17 cellular contexts compared by ENCODE assay signal in the genomic region with DNA sequence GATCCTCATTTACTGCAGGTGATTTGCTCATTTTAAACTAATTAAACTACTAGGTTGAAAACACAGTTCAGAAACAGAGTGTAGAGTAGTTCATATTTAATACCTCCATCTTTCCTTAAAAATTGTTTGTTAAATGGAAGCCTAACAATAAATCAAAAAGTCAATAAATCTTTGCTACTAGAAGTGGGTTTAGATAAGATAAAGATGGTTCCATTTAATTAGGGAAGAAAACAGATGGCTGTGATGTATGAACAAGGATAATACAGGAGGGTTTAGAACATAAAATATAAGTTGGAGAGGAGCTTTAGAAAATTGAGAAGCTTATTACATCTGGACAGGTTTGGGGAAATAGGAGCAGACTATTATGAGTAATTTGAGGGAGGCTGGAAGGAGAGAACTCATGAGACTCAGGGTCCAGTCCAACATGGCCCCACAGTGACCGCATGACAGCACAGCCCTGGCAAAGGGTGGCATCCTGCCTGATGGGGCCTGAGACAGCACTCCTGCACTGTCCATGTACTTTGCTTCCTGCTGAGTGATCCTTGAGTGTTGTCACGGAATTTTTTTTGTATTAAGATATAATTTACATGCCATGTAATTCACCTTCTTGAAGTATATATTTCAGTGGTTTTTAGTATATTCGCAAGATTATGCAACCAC. TPM values are rescaled to one million over a fixed set of nuclear protein-coding genes. Genes with fewer than 3 reads are reported as not detected.
DNase-seq lines count a peak whose midpoint lies in the region; ATAC-seq and TF ChIP-seq lines count a peak whose summit lies in the region.
"Had no signal": no experiment of that assay in that cellular context is flagged by ENCODE, and none has a peak within 500 bp of the region (broad histone marks: within the 10 kb centered on the region; RNA-seq: fewer than 3 reads in every experiment).

No MANE protein-coding gene starts in this region.

- H3K36me3 Mint-ChIP-seq in naive thymus-derived CD8-positive, alpha-beta T cell, result no peaks in the 10 kb centered on the region
- H3K36me3 Mint-ChIP-seq: CD4-positive, alpha-beta memory T cell; IgD-negative memory B cell had no signal

- H3K36me3 ChIP-seq in SK-N-SH (replicated peaks in 1 of 2; ENCODE audit: control insufficient read depth in 1 of 2, insufficient read depth in 2 of 2, low read length in 1 of 2), result no peaks in the 10 kb centered on the region

- peaks cover 0 to 3% (median 0%) of the 10 kb centered on the region in 5 donors for H3K27me3 Mint-ChIP-seq in naive thymus-derived CD8-positive, alpha-beta T cell

- no peak overlapping the region for H3K27ac Mint-ChIP-seq in naive thymus-derived CD8-positive, alpha-beta T cell
- H3K27ac Mint-ChIP-seq: B cell; CD4-positive, alpha-beta memory T cell; H9; IgD-negative memory B cell had no signal

- no peak overlapping the region for H3K9ac ChIP-seq in SK-N-SH

- no peaks in the 10 kb centered on the region for H3K9me3 Mint-ChIP-seq in naive thymus-derived CD8-positive, alpha-beta T cell
- H3K9me3 Mint-ChIP-seq: CD4-positive, alpha-beta memory T cell; H9; IgD-negative memory B cell had no signal

- no peaks in the 10 kb centered on the region for H3K27me3 ChIP-seq in SK-N-SH (ENCODE audit: insufficient read depth)

- H3K9me3 ChIP-seq in SK-N-SH, result no peaks in the 10 kb centered on the region

- H3K9me2 ChIP-seq in SK-N-SH, result no peaks in the 10 kb centered on the region

- no peak for TF ChIP-seq EP300 in SK-N-SH (IDR thresholded peaks at IDR 0.05; ENCODE audit: borderline replicate concordance in 1 of 2, low read depth in 1 of 2, low read length in 1 of 2)

- DNase-seq in NCI-H2227 treated with DMSO at 0.1 percent for 48 hours (lab: John Stamatoyannopoulos, UW), result peak; percentile 40
- DNase-seq in NCI-H2227 (lab: John Stamatoyannopoulos, UW; ENCODE audit: unreplicated experiment), result no peak
- DNase-seq in NCI-H524 treated with DMSO at 0.1 percent for 48 hours (lab: John Stamatoyannopoulos, UW), result peak; percentile 99
- peak; percentile 47 for DNase-seq in SK-N-SH
- DNase-seq in naive thymus-derived CD8-positive, alpha-beta T cell, result no peak
- no peak for DNase-seq in HPDE6-E6E7 (ENCODE audit: extremely low spot score)
- DNase-seq: ACHN; C1 segment of cervical spinal cord; CD4-positive, alpha-beta memory T cell; DMS79; GOT3; H9; KG1 had no signal

- no peak for ATAC-seq in naive thymus-derived CD8-positive, alpha-beta T cell
- no peak for ATAC-seq in GM21515 (IDR thresholded peaks at IDR 0.05; ENCODE audit: unreplicated experiment)
- ATAC-seq: GM12878 had no signal

- H3K4me1 Mint-ChIP-seq in naive thymus-derived CD8-positive, alpha-beta T cell, result no peaks in the 10 kb centered on the region
- H3K4me1 Mint-ChIP-seq: B cell, H9, IgD-negative memory B cell had no signal

- peaks cover 0 to 3% of the 10 kb centered on the region in 2 experiments; a peak in 1 of 4 replicates for H3K4me1 ChIP-seq in SK-N-SH (ENCODE audit: control insufficient read depth in 1 of 2, insufficient read depth in 2 of 2, low read depth in 1 of 2, low read length in 1 of 2)

- no peak overlapping the region for H2AFZ ChIP-seq in SK-N-SH (ENCODE audit: low read depth)

- no peak overlapping the region for H3K4me3 Mint-ChIP-seq in naive thymus-derived CD8-positive, alpha-beta T cell
- H3K4me3 Mint-ChIP-seq: B cell; CD4-positive, alpha-beta memory T cell; H9; IgD-negative memory B cell had no signal

- no peaks in the 10 kb centered on the region for H4K20me1 ChIP-seq in SK-N-SH (ENCODE audit: insufficient read depth)

- peaks cover 4% of the 10 kb centered on the region for H3F3A ChIP-seq in SK-N-SH (replicated peaks; ENCODE audit: insufficient read depth)

- H3K4me2 ChIP-seq in SK-N-SH, result no peak overlapping the region

- TF ChIP-seq CTCF in SK-N-SH (IDR thresholded peaks at IDR 0.05), result no peak

- WGBS in SK-N-SH (ENCODE audit: low lambda C conversion rate), result 90% methylated on average over 3 of the region's 3 CpGs

- no peaks in the 10 kb centered on the region; the same call in 1 of the 2 replicates for H3K79me2 ChIP-seq in SK-N-SH (ENCODE audit: insufficient read depth)

- no peak for TF ChIP-seq RAD21 in SK-N-SH (IDR thresholded peaks at IDR 0.05; ENCODE audit: low read length)

- H3K27ac ChIP-seq in SK-N-SH (ENCODE audit: low read depth in 2 of 2, low read length in 1 of 2), result no peak overlapping the region

- no peak overlapping the region for H3K4me3 ChIP-seq in SK-N-SH (ENCODE audit: low read depth in 2 of 2, low read length in 1 of 2)
- H3K4me3 ChIP-seq: GM12878 had no signal

- CTCF ChIA-PET in SK-N-SH (lab: Yijun Ruan, JAX), result interaction anchor here (1.1 to 1.6 kb wide), 2 partner anchors 11 to 239 kb away, joined by 3 read pairs; no protein-coding TSS in a partner anchor

- POLR2A ChIA-PET in SK-N-SH (lab: Yijun Ruan, JAX), result no interaction called here
- POLR2A ChIA-PET in naive thymus-derived CD8-positive, alpha-beta T cell (lab: Charles Lee), result no interaction called here

TF ChIP-seq in SK-N-SH, 30 proteins besides CTCF, POLR2A, EP300 and RAD21:
- no peak for TF ChIP-seq YY1 (IDR thresholded peaks at IDR 0.05; ENCODE audit: low read depth)
- TF ChIP-seq MXI1 (IDR thresholded peaks at IDR 0.05; ENCODE audit: low read depth, low read length), result no peak
- no peak for TF ChIP-seq POLR2AphosphoS5 (IDR thresholded peaks at IDR 0.05; ENCODE audit: low read depth, low read length)
- TF ChIP-seq, protein P1, sequence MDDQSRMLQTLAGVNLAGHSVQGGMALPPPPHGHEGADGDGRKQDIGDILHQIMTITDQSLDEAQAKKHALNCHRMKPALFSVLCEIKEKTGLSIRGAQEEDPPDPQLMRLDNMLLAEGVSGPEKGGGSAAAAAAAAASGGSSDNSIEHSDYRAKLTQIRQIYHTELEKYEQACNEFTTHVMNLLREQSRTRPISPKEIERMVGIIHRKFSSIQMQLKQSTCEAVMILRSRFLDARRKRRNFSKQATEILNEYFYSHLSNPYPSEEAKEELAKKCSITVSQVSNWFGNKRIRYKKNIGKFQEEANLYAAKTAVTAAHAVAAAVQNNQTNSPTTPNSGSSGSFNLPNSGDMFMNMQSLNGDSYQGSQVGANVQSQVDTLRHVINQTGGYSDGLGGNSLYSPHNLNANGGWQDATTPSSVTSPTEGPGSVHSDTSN (IDR thresholded peaks at IDR 0.05), result no peak
- TF ChIP-seq FOXM1 (IDR thresholded peaks at IDR 0.05; ENCODE audit: low read depth), result no peak
- peak; percentile 54; the same call in 1 of the 2 replicates for TF ChIP-seq GATA2 (CRISPR knock-in tag; IDR thresholded peaks at IDR 0.05)
- no peak for TF ChIP-seq TCF12 (IDR thresholded peaks at IDR 0.05)
- TF ChIP-seq RXRA (IDR thresholded peaks at IDR 0.05; ENCODE audit: borderline replicate concordance, low read depth), result no peak

RNA-seq across cellular contexts. Expression of a gene that starts 27.0 kb away (rescaled TPM):
- 60.2 and 66.4 TPM in 2 replicates for polyA plus RNA-seq in SK-N-SH (2012; rRNA removed)
- polyA plus RNA-seq in SK-N-SH (2012; cell fraction: cytosol; rRNA removed), result 62.8 and 70.4 TPM in 2 replicates
- 48.1 and 72.3 TPM in 2 replicates for polyA plus RNA-seq in SK-N-SH (2012; cell fraction: nucleus; rRNA removed)
- under 1 TPM; 0.33 to 0.39 TPM for total RNA-seq in naive thymus-derived CD8-positive, alpha-beta T cell
- under 1 TPM in 2 of 3 donors, not detected in 1; 0.06 to 0.10 TPM for polyA plus RNA-seq in naive thymus-derived CD8-positive, alpha-beta T cell
- polyA plus RNA-seq: CD4-positive, alpha-beta memory T cell had no signal

Comparison
In these comparisons a context has a peak if more than half of its experiments do, and no peak if none do; other contexts are left out.
1. DNase-seq: peak in NCI-H2227 treated with DMSO at 0.1 percent for 48 hours (single experiment), NCI-H524 treated with DMSO at 0.1 percent for 48 hours (single experiment) and SK-N-SH (single experiment); none in NCI-H2227 (single experiment), naive thymus-derived CD8-positive, alpha-beta T cell (0 of 10) and HPDE6-E6E7 (single experiment).
2. RNA of a gene that starts 27.0 kb away (polyA plus RNA-seq): 48.1 to 72.3 TPM in SK-N-SH; 0.06 to 0.10 TPM in naive thymus-derived CD8-positive, alpha-beta T cell; every median in the first group is over 10 times any median in the second.